In the genomic region with DNA sequence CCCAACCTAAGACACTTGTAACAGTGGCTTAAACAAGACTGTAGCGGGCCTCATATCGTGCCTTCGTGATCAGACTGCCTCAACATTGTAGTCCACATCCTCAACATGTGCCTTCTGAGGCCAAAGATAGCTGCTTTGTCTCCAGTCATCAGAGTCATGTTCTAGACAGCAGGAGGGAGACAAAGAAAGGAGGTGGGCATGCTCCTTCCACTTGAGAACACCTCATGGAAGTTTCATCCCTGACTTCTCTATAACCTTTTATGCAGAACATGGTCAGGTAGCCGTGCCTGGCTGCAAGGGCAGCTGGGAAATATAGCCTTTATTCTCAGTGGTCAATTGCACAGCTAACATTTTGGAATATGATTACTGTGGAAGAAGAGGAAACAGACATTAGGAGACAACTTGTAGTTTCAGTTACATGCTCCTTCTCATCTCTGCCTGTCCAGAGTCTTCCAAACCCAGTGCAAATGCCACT, we compare ENCODE assay signal across 21 cellular contexts. TPM values are rescaled to one million over a fixed set of nuclear protein-coding genes. Genes with fewer than 3 reads are reported as not detected.
DNase-seq lines count a peak whose midpoint lies in the region; FAIRE-seq and TF ChIP-seq lines count a peak whose summit lies in the region.
"Had no signal": no experiment of that assay in that cellular context is flagged by ENCODE, and none has a peak within 500 bp of the region (broad histone marks: within the 10 kb centered on the region; RNA-seq: fewer than 3 reads in every experiment).

No MANE protein-coding gene starts in this region.

- H3K36me3 ChIP-seq in BLaER1 treated with 17β-estradiol and CSF1 and Interleukin-3, amounts not matched to agents 10 nM and 100 nM = no peaks in the 10 kb centered on the region; a peak in 1 of 22 replicates
- no peaks in the 10 kb centered on the region for H3K36me3 ChIP-seq in KOPT-K1 (ENCODE audit: insufficient read depth, low read length)
- H3K36me3 ChIP-seq in mucosa of stomach (ENCODE audit: control insufficient read depth, insufficient read depth, low read length) = no peaks in the 10 kb centered on the region

- peaks cover 12% of the 10 kb centered on the region for H3K9me3 Mint-ChIP-seq in activated naive CD8-positive, alpha-beta T cell treated with anti-CD3 and anti-CD28 coated beads for 36 hours
- no peaks in the 10 kb centered on the region for H3K9me3 Mint-ChIP-seq in chondrocyte (ENCODE audit: low read depth)

- peak overlapping the region in 1 of 11 experiments; percentile 25; a peak in 1 of 22 replicates for H3K9ac ChIP-seq in BLaER1 treated with 17β-estradiol and CSF1 and Interleukin-3, amounts not matched to agents 10 nM and 100 nM
- H3K9ac ChIP-seq in mucosa of stomach (ENCODE audit: low read length) = peak overlapping the region; percentile 4

- H3K36me3 Mint-ChIP-seq in activated naive CD8-positive, alpha-beta T cell treated with anti-CD3 and anti-CD28 coated beads for 36 hours = peaks cover 7% of the 10 kb centered on the region
- no peaks in the 10 kb centered on the region for H3K36me3 Mint-ChIP-seq in chondrocyte (ENCODE audit: low read depth)

- DNase-seq in activated naive CD8-positive, alpha-beta T cell treated with anti-CD3 and anti-CD28 coated beads for 36 hours = no peak
- DNase-seq in RCC 7860 (ENCODE audit: low spot score) (no peak), GM19240 (ENCODE audit: insufficient read length, low spot score) (no peak), D341Med (ENCODE audit: low spot score) (no peak), chondrocyte (ENCODE audit: low spot score) (no peak)
- DNase-seq: activated CD4-positive, CD25-positive, alpha-beta regulatory T cell treated with anti-CD3 and anti-CD28 coated beads, Interleukin-2, amount 50 U/mL, for 72 hours; activated T-cell treated with anti-CD3 and anti-CD28 coated beads, Interleukin-2, amount 50 U/mL, for 48 hours; anterior cingulate cortex; H7; hypothalamus; midbrain; NCI-H1048; NCI-H2081 treated with DMSO at 0.1 percent for 48 hours; NCI-H524; stimulated activated CD4-positive, alpha-beta T cell treated with anti-CD3 and anti-CD28 coated beads, Interleukin-2, amount 100 ng/mL, for 24 hours had no signal

- peaks cover 18 to 33% (median 25%) of the 10 kb centered on the region in 10 experiments for H3K4me1 ChIP-seq in BLaER1 treated with 17β-estradiol and CSF1 and Interleukin-3, amounts not matched to agents 10 nM and 100 nM
- peaks cover 69% of the 10 kb centered on the region for H3K4me1 ChIP-seq in mucosa of stomach (ENCODE audit: control insufficient read depth, insufficient read depth, low read length)

- H3K4me1 Mint-ChIP-seq in activated naive CD8-positive, alpha-beta T cell treated with anti-CD3 and anti-CD28 coated beads for 36 hours = peaks cover 36% of the 10 kb centered on the region
- peaks cover 6% of the 10 kb centered on the region for H3K4me1 Mint-ChIP-seq in chondrocyte (ENCODE audit: low read depth)

- peak overlapping the region in 7 of 11 experiments; percentile 20 to 61 (median 52); a peak in 12 of 22 replicates for H3K27ac ChIP-seq in BLaER1 treated with 17β-estradiol and CSF1 and Interleukin-3, amounts not matched to agents 10 nM and 100 nM
- peak overlapping the region; percentile 65 for H3K27ac ChIP-seq in KOPT-K1 (ENCODE audit: low read depth, low read length, poor library complexity, severe bottlenecking)
- H3K27ac ChIP-seq: HL-60 had no signal

- H3K4me3 Mint-ChIP-seq in activated naive CD8-positive, alpha-beta T cell treated with anti-CD3 and anti-CD28 coated beads for 36 hours = no peak overlapping the region
- no peak overlapping the region for H3K4me3 Mint-ChIP-seq in chondrocyte (ENCODE audit: unreplicated experiment)

- H3K27me3 ChIP-seq in BLaER1 treated with 17β-estradiol and CSF1 and Interleukin-3, amounts not matched to agents 10 nM and 100 nM = no peaks in the 10 kb centered on the region
- no peaks in the 10 kb centered on the region for H3K27me3 ChIP-seq in mucosa of stomach (ENCODE audit: control insufficient read depth, insufficient read depth, low read length)

- H3K27ac Mint-ChIP-seq in activated naive CD8-positive, alpha-beta T cell treated with anti-CD3 and anti-CD28 coated beads for 36 hours = peak overlapping the region; percentile 88
- H3K27ac Mint-ChIP-seq in chondrocyte (ENCODE audit: unreplicated experiment) = no peak overlapping the region

- no peak for FAIRE-seq in RCC 7860 (lab: Jason Lieb, UNC)
- FAIRE-seq: K562 had no signal

- no peak for TF ChIP-seq CTCF in chondrocyte (IDR thresholded peaks at IDR 0.05)

- no peak overlapping the region for H3K4me3 ChIP-seq in BLaER1 treated with 17β-estradiol and CSF1 and Interleukin-3, amounts not matched to agents 10 nM and 100 nM
- no peak overlapping the region for H3K4me3 ChIP-seq in mucosa of stomach (ENCODE audit: low read length)
- H3K4me3 ChIP-seq: K562 had no signal

- peaks cover 12 to 28% (median 19%) of the 10 kb centered on the region in 11 experiments; a peak in 21 of 22 replicates for H3K9me3 ChIP-seq in BLaER1 treated with 17β-estradiol and CSF1 and Interleukin-3, amounts not matched to agents 10 nM and 100 nM (replicated peaks in 1 of 11)
- H3K9me3 ChIP-seq in KOPT-K1 (ENCODE audit: insufficient read depth, low read length, poor library complexity, severe bottlenecking) (peaks cover 15% of the 10 kb centered on the region), mucosa of stomach (ENCODE audit: control insufficient read depth, low read length) (no peaks in the 10 kb centered on the region)

- peak overlapping the region; percentile 36 to 80 (median 62); a peak in 21 of 22 replicates for H3K4me2 ChIP-seq in BLaER1 treated with 17β-estradiol and CSF1 and Interleukin-3, amounts not matched to agents 10 nM and 100 nM

- H3K27me3 Mint-ChIP-seq in activated naive CD8-positive, alpha-beta T cell treated with anti-CD3 and anti-CD28 coated beads for 36 hours = no peaks in the 10 kb centered on the region
- peaks cover 37% of the 10 kb centered on the region for H3K27me3 Mint-ChIP-seq in chondrocyte (ENCODE audit: low read depth)

- no peaks in the 10 kb centered on the region for H4K20me1 ChIP-seq in BLaER1 treated with 17β-estradiol and CSF1 and Interleukin-3, amounts not matched to agents 10 nM and 100 nM

RNA-seq across cellular contexts. Expression of a gene that starts 25.3 kb away (rescaled TPM):
- total RNA-seq in activated naive CD8-positive, alpha-beta T cell treated with anti-CD3 and anti-CD28 coated beads for 36 hours = 10 to 100 TPM; 10.4 to 11.6 TPM
- not detected in 3 replicates for total RNA-seq in chondrocyte
- total RNA-seq: sciatic nerve had no signal

RNA-seq across cellular contexts. Expression of a gene that starts 32.3 kb away (rescaled TPM):
- total RNA-seq in activated naive CD8-positive, alpha-beta T cell treated with anti-CD3 and anti-CD28 coated beads for 36 hours = under 1 TPM; 0.72 to 0.74 TPM
- 0.20 TPM in 1 of 3 replicates, not detected in the others for total RNA-seq in chondrocyte

RNA-seq across cellular contexts. Expression of a gene that starts 43.3 kb away (rescaled TPM):
- total RNA-seq in activated naive CD8-positive, alpha-beta T cell treated with anti-CD3 and anti-CD28 coated beads for 36 hours = 100 to 1,000 TPM; 118 to 124 TPM
- total RNA-seq in chondrocyte = 16.4 to 27.3 TPM (median 18.5 TPM) in 3 replicates

RNA-seq across cellular contexts. Expression of a gene that starts 54.8 kb away (rescaled TPM):
- total RNA-seq in activated naive CD8-positive, alpha-beta T cell treated with anti-CD3 and anti-CD28 coated beads for 36 hours = 1 to 10 TPM; 7.6 to 9.4 TPM
- total RNA-seq in chondrocyte = 11.8 to 21.6 TPM (median 12.3 TPM) in 3 replicates

RNA-seq across cellular contexts. Expression of a gene that starts 59.3 kb away (rescaled TPM):
- total RNA-seq in activated naive CD8-positive, alpha-beta T cell treated with anti-CD3 and anti-CD28 coated beads for 36 hours = 1 to 10 TPM in 1 of 2 experiments, under 1 TPM in 1; 0.85 to 1.1 TPM
- total RNA-seq in chondrocyte = 5.9 to 11.8 TPM (median 9.8 TPM) in 3 replicates

Comparison
In these comparisons a context has a peak if more than half of its experiments do, and no peak if none do; other contexts are left out.
1. RNA of a gene that starts 25.3 kb away (total RNA-seq): 10.4 to 11.6 TPM in activated naive CD8-positive, alpha-beta T cell treated with anti-CD3 and anti-CD28 coated beads for 36 hours; not detected in chondrocyte; every median in the first group is over 10 times any median in the second.